Comparison of ENCODE assay signal across 28 cellular contexts in genomic region chr4:105392858-105393257, GRCh38.
"Had no signal": no experiment of that assay in that cellular context is flagged by ENCODE, and none has a peak within 500 bp of the region (broad histone marks: within the 10 kb centered on the region; RNA-seq: fewer than 3 reads in every experiment).

No MANE protein-coding gene starts in this region.

- H3K4me3 Mint-ChIP-seq: dendritic cell treated with granulocyte-macrophage colony-stimulating factor and Interleukin-4, amounts not matched to agents 40 ng/mL and 50 ng/mL, for 4 days; effector memory CD8-positive, alpha-beta T cell; endodermal cell had no signal

- ATAC-seq: effector memory CD8-positive, alpha-beta T cell; esophagus mucosa; foreskin keratinocyte; gastrocnemius medialis; gastroesophageal sphincter; heart left ventricle; heart right ventricle had no signal

- FAIRE-seq: colon, endometrium, frontal cortex had no signal

- H3K27me3 Mint-ChIP-seq: dendritic cell treated with granulocyte-macrophage colony-stimulating factor and Interleukin-4, amounts not matched to agents 40 ng/mL and 50 ng/mL, for 4 days; effector memory CD8-positive, alpha-beta T cell had no signal

- H3K9me3 ChIP-seq: colonic mucosa, esophagus muscularis mucosa, esophagus squamous epithelium, gastrocnemius medialis, gastroesophageal sphincter, heart left ventricle, heart right ventricle had no signal

- H3K4me3 ChIP-seq: colonic mucosa, coronary artery, dorsolateral prefrontal cortex, esophagus muscularis mucosa, esophagus squamous epithelium, gastrocnemius medialis, gastroesophageal sphincter, heart left ventricle, heart right ventricle had no signal

- DNase-seq: colonic mucosa; cortex of kidney; dermis blood vessel endothelial cell; dorsolateral prefrontal cortex; effector CD4-positive, alpha-beta T cell; effector CD8-positive, alpha-beta T cell; effector memory CD4-positive, alpha-beta T cell; effector memory CD8-positive, alpha-beta T cell; endodermal cell; erythroblast; esophagus squamous epithelium; foreskin fibroblast; foreskin keratinocyte; foreskin melanocyte; gastrocnemius medialis; glutamatergic neuron; head of caudate nucleus; heart left ventricle; heart right ventricle had no signal

- H3K4me1 ChIP-seq: colonic mucosa, esophagus muscularis mucosa, esophagus squamous epithelium, foreskin keratinocyte, gastrocnemius medialis, gastroesophageal sphincter, heart left ventricle, heart right ventricle had no signal

- H3K27ac ChIP-seq: colonic mucosa, coronary artery, dorsolateral prefrontal cortex, epithelial cell of prostate, esophagus muscularis mucosa, esophagus squamous epithelium, foreskin keratinocyte, gastrocnemius medialis, gastroesophageal sphincter, heart left ventricle, heart right ventricle had no signal

- H3K9me3 Mint-ChIP-seq: dendritic cell treated with granulocyte-macrophage colony-stimulating factor and Interleukin-4, amounts not matched to agents 40 ng/mL and 50 ng/mL, for 4 days; effector memory CD8-positive, alpha-beta T cell; endodermal cell had no signal

- H3K36me3 ChIP-seq: colonic mucosa had no signal

- H3K27me3 ChIP-seq: colonic mucosa, dorsolateral prefrontal cortex, esophagus muscularis mucosa, esophagus squamous epithelium, foreskin keratinocyte, gastrocnemius medialis, gastroesophageal sphincter, heart left ventricle, heart right ventricle had no signal

- H3K27ac Mint-ChIP-seq: dendritic cell treated with granulocyte-macrophage colony-stimulating factor and Interleukin-4, amounts not matched to agents 40 ng/mL and 50 ng/mL, for 4 days; endodermal cell had no signal
